Comparison of ENCODE assay signal across 1 cellular context in the genomic region with DNA sequence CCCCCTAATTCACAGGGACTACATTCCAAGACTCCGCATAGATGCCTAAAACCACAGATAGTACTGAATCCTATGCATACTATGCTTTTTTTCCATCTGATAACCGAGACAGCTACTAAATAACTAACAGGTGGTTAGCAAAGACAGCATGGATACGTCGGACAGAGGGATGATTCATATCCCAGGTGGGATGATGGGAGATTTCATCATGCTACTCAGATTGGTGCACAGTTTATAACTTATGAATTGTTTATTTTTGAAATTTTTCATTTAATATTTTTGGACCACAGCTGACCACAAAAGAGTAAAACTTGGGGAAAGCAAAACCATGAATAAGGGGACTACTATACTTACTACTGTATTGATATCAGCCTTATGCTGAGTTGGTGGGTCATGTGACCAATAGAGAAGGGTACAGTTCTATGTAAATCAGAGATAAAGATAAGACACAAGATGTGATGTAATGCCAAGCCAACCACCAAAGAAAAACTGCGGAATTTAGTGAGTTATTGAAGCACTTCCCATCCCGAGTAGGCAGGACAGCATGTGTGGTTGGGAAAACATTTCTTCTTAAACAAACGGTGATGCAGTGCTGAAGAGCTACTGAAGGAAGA.
TF ChIP-seq lines count a peak whose summit lies in the region.

No MANE protein-coding gene starts in this region.

TF ChIP-seq in A549, 52 proteins besides CTCF, POLR2A, EP300 and RAD21 (continued from another document):
- TF ChIP-seq ESRRA (IDR thresholded peaks at IDR 0.05; ENCODE audit: borderline replicate concordance, low read length) (no peak), CBX8 (IDR thresholded peaks at IDR 0.05) (no peak)
